Comparison of ENCODE assay signal across 31 cellular contexts in genomic region chr18:11487390-11487789, GRCh38.
"Had no signal": no experiment of that assay in that cellular context is flagged by ENCODE, and none has a peak within 500 bp of the region (broad histone marks: within the 10 kb centered on the region; RNA-seq: fewer than 3 reads in every experiment).

No MANE protein-coding gene starts in this region.

- H3K27me3 Mint-ChIP-seq: dendritic cell treated with granulocyte-macrophage colony-stimulating factor and Interleukin-4, amounts not matched to agents 40 ng/mL and 50 ng/mL, for 4 days; stimulated activated naive CD8-positive, alpha-beta T cell treated with anti-CD3 and anti-CD28 coated beads, Interleukin-15, amount 100 ng/mL, for 72 hours had no signal

- ATAC-seq: heart right ventricle; left lobe of liver; naive thymus-derived CD4-positive, alpha-beta T cell; sciatic nerve; stimulated activated naive CD8-positive, alpha-beta T cell treated with anti-CD3 and anti-CD28 coated beads, Interleukin-15, amount 100 ng/mL, for 72 hours had no signal

- H3K79me2 ChIP-seq: parathyroid adenoma had no signal

- H3K4me1 Mint-ChIP-seq: endodermal cell; immature natural killer cell; naive thymus-derived CD4-positive, alpha-beta T cell; neural progenitor cell; stimulated activated naive CD8-positive, alpha-beta T cell treated with anti-CD3 and anti-CD28 coated beads, Interleukin-15, amount 100 ng/mL, for 72 hours had no signal

- H3K4me1 ChIP-seq: colonic mucosa, esophagus muscularis mucosa, heart right ventricle, neural progenitor cell, parathyroid adenoma, prostate gland, right atrium auricular region, suprapubic skin, transverse colon had no signal

- H3K9me3 ChIP-seq: colonic mucosa, esophagus muscularis mucosa, heart right ventricle, prostate gland, right atrium auricular region, suprapubic skin, transverse colon had no signal

- H3K9me3 Mint-ChIP-seq: dendritic cell treated with granulocyte-macrophage colony-stimulating factor and Interleukin-4, amounts not matched to agents 40 ng/mL and 50 ng/mL, for 4 days; endodermal cell; nephron; neural progenitor cell had no signal

- H3K4me3 ChIP-seq: colonic mucosa, esophagus muscularis mucosa, heart right ventricle, lung, neural progenitor cell, prostate gland, right atrium auricular region, smooth muscle cell, suprapubic skin, transverse colon had no signal

- H2AFZ ChIP-seq: neural progenitor cell, parathyroid adenoma had no signal

- H3K4me3 Mint-ChIP-seq: dendritic cell treated with granulocyte-macrophage colony-stimulating factor and Interleukin-4, amounts not matched to agents 40 ng/mL and 50 ng/mL, for 4 days; endodermal cell; immature natural killer cell; naive thymus-derived CD4-positive, alpha-beta T cell; nephron; neural progenitor cell; stimulated activated naive CD8-positive, alpha-beta T cell treated with anti-CD3 and anti-CD28 coated beads, Interleukin-15, amount 100 ng/mL, for 72 hours had no signal

- H3K36me3 ChIP-seq: colonic mucosa, esophagus muscularis mucosa, heart right ventricle, neural progenitor cell, prostate gland, right atrium auricular region, suprapubic skin, transverse colon had no signal

- H3K27me3 ChIP-seq: colonic mucosa, esophagus muscularis mucosa, heart right ventricle, neural progenitor cell, right atrium auricular region, suprapubic skin, transverse colon had no signal

- DNase-seq: colonic mucosa; effector CD8-positive, alpha-beta T cell; endodermal cell; foreskin melanocyte; glutamatergic neuron; heart right ventricle; hippocampal formation; immature natural killer cell; kidney; mesenchymal stem cell; midbrain; naive thymus-derived CD4-positive, alpha-beta T cell; stimulated activated CD4-positive, alpha-beta T cell treated with anti-CD3 and anti-CD28 coated beads, Interleukin-12 subunit alpha, Interleukin-12 subunit beta, amount 100 ng/mL, for 4 hours; stimulated activated CD4-positive, alpha-beta T cell treated with anti-CD3 and anti-CD28 coated beads, Interleukin-1b, Interleukin-23, amount 100 ng/mL, for 48 hours; stimulated activated CD4-positive, alpha-beta T cell treated with anti-CD3 and anti-CD28 coated beads, Interleukin-4, amount 100 ng/mL, for 1 hour; stimulated activated CD8-positive, alpha-beta memory T cell treated with anti-CD3 and anti-CD28 coated beads, Interleukin-4, amount 100 ng/mL, for 48 hours; stimulated activated naive CD4-positive, alpha-beta T cell; stimulated activated naive CD8-positive, alpha-beta T cell treated with anti-CD3 and anti-CD28 coated beads, Interleukin-15, amount 100 ng/mL, for 72 hours; transverse colon had no signal

- H3K27ac Mint-ChIP-seq: dendritic cell treated with granulocyte-macrophage colony-stimulating factor and Interleukin-4, amounts not matched to agents 40 ng/mL and 50 ng/mL, for 4 days; endodermal cell; immature natural killer cell; naive thymus-derived CD4-positive, alpha-beta T cell; nephron; neural progenitor cell; stimulated activated naive CD8-positive, alpha-beta T cell treated with anti-CD3 and anti-CD28 coated beads, Interleukin-15, amount 100 ng/mL, for 72 hours had no signal

- H3K4me2 ChIP-seq: neural progenitor cell, smooth muscle cell had no signal

- H3K9ac ChIP-seq: neural progenitor cell, parathyroid adenoma had no signal

- H3K36me3 Mint-ChIP-seq: immature natural killer cell, neural progenitor cell had no signal

- H3K27ac ChIP-seq: colonic mucosa, esophagus muscularis mucosa, heart right ventricle, neural progenitor cell, parathyroid adenoma, prostate gland, right atrium auricular region, suprapubic skin, transverse colon had no signal
